22 cellular contexts compared by ENCODE assay signal in genomic region chr12:27191531-27191930, GRCh38. TPM values are rescaled to one million over a fixed set of nuclear protein-coding genes. Genes with fewer than 3 reads are reported as not detected.
DNase-seq lines count a peak whose midpoint lies in the region; ATAC-seq, FAIRE-seq and TF ChIP-seq lines count a peak whose summit lies in the region.
"Had no signal": no experiment of that assay in that cellular context is flagged by ENCODE, and none has a peak within 500 bp of the region (broad histone marks: within the 10 kb centered on the region; RNA-seq: fewer than 3 reads in every experiment).

No MANE protein-coding gene starts in this region.

- H3K36me3 Mint-ChIP-seq in activated naive CD8-positive, alpha-beta T cell treated with anti-CD3 and anti-CD28 coated beads for 36 hours = no peaks in the 10 kb centered on the region
- H3K36me3 Mint-ChIP-seq: natural killer cell treated with Interleukin-12 subunit alpha and Interleukin-12 subunit beta and Interleukin-15 and Interleukin-18, amount 100 ng/mL, for 72 hours had no signal

- no peak overlapping the region for H3K9ac ChIP-seq in HepG2 (ENCODE audit: insufficient read depth, low read depth, low read length)
- no peak overlapping the region for H3K9ac ChIP-seq in smooth muscle cell (ENCODE audit: low read depth)
- H3K9ac ChIP-seq: BLaER1 had no signal

- peaks cover 2% of the 10 kb centered on the region for H3K4me1 Mint-ChIP-seq in activated naive CD8-positive, alpha-beta T cell treated with anti-CD3 and anti-CD28 coated beads for 36 hours

- H3K36me3 ChIP-seq in right lobe of liver (no peaks in the 10 kb centered on the region), HepG2 (replicated peaks in 1 of 2; ENCODE audit: control insufficient read depth in 1 of 2, insufficient read depth in 2 of 2, low read length in 2 of 2) (no peaks in the 10 kb centered on the region), gastroesophageal sphincter (no peaks in the 10 kb centered on the region), smooth muscle cell (ENCODE audit: low read depth) (no peaks in the 10 kb centered on the region)
- H3K36me3 ChIP-seq: BLaER1 had no signal

- ATAC-seq in right lobe of liver = peak in 1 of 4 donors; percentile 9
- ATAC-seq in HepG2 = no peak
- no peak for ATAC-seq in gastroesophageal sphincter
- no peak for ATAC-seq in GM19467 (IDR thresholded peaks at IDR 0.05; ENCODE audit: unreplicated experiment)
- ATAC-seq: activated T-cell treated with anti-CD3 and anti-CD28 coated beads, Interleukin-2, amount 50 U/mL, for 4 hours had no signal

- no peak for TF ChIP-seq RAD21 in HepG2 (CRISPR knock-in tag; IDR thresholded peaks at IDR 0.05)

- in situ Hi-C loops in HepG2 (cut with HindIII; ENCODE audit: extremely low pct_ligation_motif_present, low pct_unique_long_range_greater_than_20kb) = no loop called here

- TF ChIP-seq POLR2A in right lobe of liver (IDR thresholded peaks at IDR 0.05) (no peak), HepG2 (IDR thresholded peaks at IDR 0.05; ENCODE audit: insufficient read depth in 1 of 2, low read depth in 2 of 2, low read length in 2 of 2) (no peak), gastroesophageal sphincter (IDR thresholded peaks at IDR 0.05) (no peak)

- no peak overlapping the region for H3K4me3 Mint-ChIP-seq in activated naive CD8-positive, alpha-beta T cell treated with anti-CD3 and anti-CD28 coated beads for 36 hours
- H3K4me3 Mint-ChIP-seq: activated T-cell treated with anti-CD3 and anti-CD28 coated beads, Interleukin-2, amount 50 U/mL, for 4 hours; natural killer cell treated with Interleukin-12 subunit alpha and Interleukin-12 subunit beta and Interleukin-15 and Interleukin-18, amount 100 ng/mL, for 72 hours had no signal

- H3K4me3 ChIP-seq in right lobe of liver = no peak overlapping the region
- H3K4me3 ChIP-seq in HepG2 (replicated peaks in 1 of 3; ENCODE audit: insufficient read depth in 1 of 3, low read depth in 2 of 3, low read length in 3 of 3) = no peak overlapping the region
- no peak overlapping the region for H3K4me3 ChIP-seq in gastroesophageal sphincter
- no peak overlapping the region for H3K4me3 ChIP-seq in smooth muscle cell
- H3K4me3 ChIP-seq: BLaER1, testis had no signal

- 75% methylated on average over 2 of the region's 2 CpGs for WGBS in right lobe of liver (ENCODE audit: insufficient coverage, low coverage, low lambda C conversion rate, missing lambda C conversion rate)
- WGBS in HepG2 (ENCODE audit: low lambda C conversion rate) = 97% methylated on average over 2 of the region's 2 CpGs
- no CpG with 5 or more reads among the region's 2 CpGs for WGBS in gastroesophageal sphincter (ENCODE audit: low coverage in 1 of 2), 2 donors
- WGBS in smooth muscle cell (ENCODE audit: low lambda C conversion rate) = 100% methylated on average over 2 of the region's 2 CpGs

- H2AFZ ChIP-seq in HepG2 (ENCODE audit: low read length) = no peak overlapping the region
- H2AFZ ChIP-seq in smooth muscle cell (ENCODE audit: low read depth) = no peak overlapping the region

- H3K27me3 Mint-ChIP-seq in activated naive CD8-positive, alpha-beta T cell treated with anti-CD3 and anti-CD28 coated beads for 36 hours = no peaks in the 10 kb centered on the region
- H3K27me3 Mint-ChIP-seq: natural killer cell treated with Interleukin-12 subunit alpha and Interleukin-12 subunit beta and Interleukin-15 and Interleukin-18, amount 100 ng/mL, for 72 hours had no signal

- POLR2A ChIA-PET in HepG2 (lab: Yijun Ruan, JAX) = no interaction called here

- DNase-seq in right lobe of liver (no peak), HepG2 (ENCODE audit: low spot score) (no peak), smooth muscle cell (lab: John Stamatoyannopoulos, UW; ENCODE audit: unreplicated experiment) (no peak), posterior cingulate gyrus (no peak)
- no peak for DNase-seq in activated naive CD8-positive, alpha-beta T cell treated with anti-CD3 and anti-CD28 coated beads for 36 hours
- no peak for DNase-seq in stimulated activated CD8-positive, alpha-beta memory T cell treated with anti-CD3 and anti-CD28 coated beads, Interleukin-4, amount 100 ng/mL, for 48 hours
- DNase-seq: activated CD8-positive, alpha-beta memory T cell treated with anti-CD3 and anti-CD28 coated beads for 24 hours; activated naive CD4-positive, alpha-beta T cell; activated T-cell treated with anti-CD3 and anti-CD28 coated beads, Interleukin-2, amount 50 U/mL, for 4 hours; anterior cingulate cortex; erythroblast; NCI-H1105; NCI-H2081; NCI-H345; NCI-H82; SHP77 treated with DMSO at 0.1 percent for 48 hours; testis had no signal

- H3K27ac ChIP-seq in right lobe of liver = peak overlapping the region in 2 of 3 donors; percentile 76 to 82
- H3K27ac ChIP-seq in HepG2 (ENCODE audit: extremely low read length, insufficient read depth, low read length) = no peak overlapping the region
- peak overlapping the region; percentile 82 to 97 (median 84) for H3K27ac ChIP-seq in gastroesophageal sphincter
- H3K27ac ChIP-seq in smooth muscle cell (ENCODE audit: low read depth) = peak overlapping the region; percentile 91
- H3K27ac ChIP-seq: BLaER1, HL-60, testis had no signal

- TF ChIP-seq EP300 in HepG2 (IDR thresholded peaks at IDR 0.05; ENCODE audit: low read depth in 2 of 2, low read length in 2 of 2) (no peak), HepG2 (CRISPR knock-in tag; IDR thresholded peaks at IDR 0.05; ENCODE audit: borderline replicate concordance) (no peak), gastroesophageal sphincter (IDR thresholded peaks at IDR 0.05) (no peak)

- TF ChIP-seq CTCF in right lobe of liver (IDR thresholded peaks at IDR 0.05) (no peak), HepG2 (CRISPR knock-in tag; IDR thresholded peaks at IDR 0.05) (no peak), gastroesophageal sphincter (IDR thresholded peaks at IDR 0.05) (no peak), smooth muscle cell (IDR thresholded peaks at IDR 0.05; ENCODE audit: borderline replicate concordance, insufficient read depth, poor library complexity, severe bottlenecking) (no peak)

- H4K20me1 ChIP-seq in HepG2 (ENCODE audit: insufficient read depth, low read length) (no peaks in the 10 kb centered on the region), smooth muscle cell (ENCODE audit: low read depth) (no peaks in the 10 kb centered on the region)
- H4K20me1 ChIP-seq: BLaER1 had no signal

- H3K9me3 ChIP-seq in right lobe of liver = no peaks in the 10 kb centered on the region
- H3K9me3 ChIP-seq in HepG2 (ENCODE audit: low read length) = no peaks in the 10 kb centered on the region
- no peaks in the 10 kb centered on the region for H3K9me3 ChIP-seq in gastroesophageal sphincter
- H3K9me3 ChIP-seq in smooth muscle cell (replicated peaks; ENCODE audit: low read depth) = no peaks in the 10 kb centered on the region
- H3K9me3 ChIP-seq: BLaER1, testis had no signal

- no peak overlapping the region for H3K27ac Mint-ChIP-seq in activated naive CD8-positive, alpha-beta T cell treated with anti-CD3 and anti-CD28 coated beads for 36 hours
- H3K27ac Mint-ChIP-seq: natural killer cell treated with Interleukin-12 subunit alpha and Interleukin-12 subunit beta and Interleukin-15 and Interleukin-18, amount 100 ng/mL, for 72 hours had no signal

- H3F3A ChIP-seq in smooth muscle cell (ENCODE audit: low read depth) = peaks cover 36% of the 10 kb centered on the region

- no peak for FAIRE-seq in HepG2 (lab: Jason Lieb, UNC)

- no peaks in the 10 kb centered on the region for H3K79me2 ChIP-seq in HepG2 (ENCODE audit: insufficient read depth, low read length)
- H3K79me2 ChIP-seq in smooth muscle cell (ENCODE audit: low read depth) = no peaks in the 10 kb centered on the region

- intact Hi-C loops in right lobe of liver (cut with DNase I) = no loop called here
- intact Hi-C loops in HepG2 (cut with micrococcal nuclease; ENCODE audit: unreplicated experiment) = no loop called here
- intact Hi-C loops in posterior cingulate gyrus (cut with DNase I) = no loop called here

- BruUV-seq in HepG2 (replicated peaks; lab: Mats Ljungman, UMichigan) = no TSS peak

- no peaks in the 10 kb centered on the region for H3K9me3 Mint-ChIP-seq in activated naive CD8-positive, alpha-beta T cell treated with anti-CD3 and anti-CD28 coated beads for 36 hours
- H3K9me3 Mint-ChIP-seq: activated T-cell treated with anti-CD3 and anti-CD28 coated beads, Interleukin-2, amount 50 U/mL, for 4 hours; natural killer cell treated with Interleukin-12 subunit alpha and Interleukin-12 subunit beta and Interleukin-15 and Interleukin-18, amount 100 ng/mL, for 72 hours had no signal

- no peaks in the 10 kb centered on the region for H3K27me3 ChIP-seq in right lobe of liver
- no peaks in the 10 kb centered on the region for H3K27me3 ChIP-seq in HepG2 (ENCODE audit: control insufficient read depth in 1 of 2, insufficient read depth in 2 of 2, low read length in 2 of 2)
- H3K27me3 ChIP-seq in gastroesophageal sphincter = no peaks in the 10 kb centered on the region
- no peaks in the 10 kb centered on the region for H3K27me3 ChIP-seq in smooth muscle cell (ENCODE audit: low read depth)
- H3K27me3 ChIP-seq: BLaER1, testis had no signal

- CTCF ChIA-PET in HepG2 (lab: Yijun Ruan, JAX; ENCODE audit: low intra/inter-chr PET ratio, low total read pairs) = no interaction called here

- H3K4me2 ChIP-seq in HepG2 (ENCODE audit: low read depth, low read length) (no peak overlapping the region), smooth muscle cell (peak overlapping the region; percentile 74)

- peaks cover 0 to 38% (median 16%) of the 10 kb centered on the region in 4 donors for H3K4me1 ChIP-seq in right lobe of liver
- H3K4me1 ChIP-seq in HepG2 (ENCODE audit: insufficient read depth, low read length) = no peaks in the 10 kb centered on the region
- H3K4me1 ChIP-seq in gastroesophageal sphincter = peaks cover 11 to 70% (median 19%) of the 10 kb centered on the region in 3 donors
- peaks cover 21% of the 10 kb centered on the region for H3K4me1 ChIP-seq in smooth muscle cell (ENCODE audit: low read depth)
- H3K4me1 ChIP-seq: testis had no signal

RNA-seq across cellular contexts. Expression of gene STK38L, which starts 52.6 kb away (rescaled TPM):
- total RNA-seq in right lobe of liver = 10 to 100 TPM in 1 of 6 experiments, 1 to 10 TPM in 5; 6.0 to 18.1 (median 7.3) TPM
- 26.4 and 50.0 TPM in 2 replicates for total RNA-seq in HepG2 (2016; rRNA removed; fragmentation: Illumina TruSeq; extraction: Trizol)
- 3.3 and 3.9 TPM in 2 replicates for total RNA-seq in HepG2 (2016; cell fraction: cytosol; rRNA removed; fragmentation: Illumina TruSeq; extraction: Trizol; ENCODE audit: low read depth)
- total RNA-seq in HepG2 (2016; cell fraction: insoluble cytoplasmic fraction; rRNA removed; fragmentation: Illumina TruSeq; extraction: Trizol) = 28.4 and 50.0 TPM in 2 replicates
- total RNA-seq in HepG2 (2016; cell fraction: membrane; rRNA removed; fragmentation: Illumina TruSeq; extraction: Trizol) = 9.2 and 9.5 TPM in 2 replicates
- total RNA-seq in HepG2 (2016; cell fraction: nucleus; rRNA removed; fragmentation: Illumina TruSeq; extraction: Trizol) = 16.6 and 22.0 TPM in 2 replicates
- polyA plus RNA-seq in HepG2 (2011; rRNA removed) = 5.6 and 6.1 TPM in 2 replicates
- polyA plus RNA-seq in HepG2 (2011; cell fraction: cytosol; rRNA removed) = 1.7 and 2.9 TPM in 2 replicates
- polyA plus RNA-seq in HepG2 (2011; cell fraction: nucleus; rRNA removed) = 4.0 and 6.4 TPM in 2 replicates
- polyA plus RNA-seq in HepG2 (2012) = 9.9 and 10.9 TPM in 2 replicates
- polyA plus RNA-seq in HepG2 (2016; cell fraction: cytosol; fragmentation: Illumina TruSeq; extraction: Trizol; ENCODE audit: low read depth) = 1.5 and 2.2 TPM in 2 replicates
- polyA plus RNA-seq in HepG2 (2016; cell fraction: insoluble cytoplasmic fraction; fragmentation: Illumina TruSeq; extraction: Trizol; ENCODE audit: low read depth) = 24.1 and 27.8 TPM in 2 replicates
- 4.4 and 5.5 TPM in 2 replicates for polyA plus RNA-seq in HepG2 (2016; cell fraction: membrane; fragmentation: Illumina TruSeq; extraction: Trizol; ENCODE audit: low read depth)
- 16.5 and 18.5 TPM in 2 replicates for polyA plus RNA-seq in HepG2 (2016; cell fraction: nucleus; fragmentation: Illumina TruSeq; extraction: Trizol; ENCODE audit: insufficient read depth, low read depth)
- polyA minus RNA-seq in HepG2 (2011; rRNA and poly(A)+ RNA removed; ENCODE audit: low replicate concordance) = 2.7 and 5.1 TPM in 2 replicates
- 6.2 and 11.1 TPM in 2 replicates for polyA minus RNA-seq in HepG2 (2011; cell fraction: cytosol; rRNA and poly(A)+ RNA removed)
- 17.9 and 20.6 TPM in 2 replicates for polyA minus RNA-seq in HepG2 (2011; cell fraction: nucleus; rRNA and poly(A)+ RNA removed)
- 100 to 1,000 TPM in 1 of 4 donors, 10 to 100 TPM in 3; 70.0 to 111 (median 79.2) TPM for total RNA-seq in gastroesophageal sphincter
- total RNA-seq in smooth muscle cell = 178 and 190 TPM in 2 replicates
- polyA plus RNA-seq in smooth muscle cell = 57.8 and 82.7 TPM in 2 replicates
- 10 to 100 TPM; 31.2 to 32.0 TPM for total RNA-seq in activated naive CD8-positive, alpha-beta T cell treated with anti-CD3 and anti-CD28 coated beads for 36 hours
